In the genomic region with DNA sequence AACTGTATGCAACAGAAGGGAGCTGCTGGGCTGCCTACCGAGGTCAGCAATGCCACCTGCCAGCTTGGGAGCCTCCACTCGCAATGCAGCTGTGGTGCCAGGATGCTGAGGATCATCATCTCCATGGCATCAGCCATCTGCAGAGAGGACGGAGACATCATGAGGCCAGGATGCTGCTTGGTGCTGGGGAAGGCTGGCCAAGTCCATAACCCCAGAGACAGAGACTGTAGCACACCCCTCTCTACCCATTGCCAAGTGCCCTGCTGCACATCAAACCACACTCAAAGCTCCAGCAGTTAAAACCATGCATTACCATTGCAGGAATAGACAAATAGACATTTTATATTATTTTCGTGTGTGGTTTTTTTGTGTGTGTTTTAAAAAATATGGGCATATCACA, we compare ENCODE assay signal across 22 cellular contexts. TPM values are rescaled to one million over a fixed set of nuclear protein-coding genes. Genes with fewer than 3 reads are reported as not detected.
"Had no signal": no experiment of that assay in that cellular context is flagged by ENCODE, and none has a peak within 500 bp of the region (broad histone marks: within the 10 kb centered on the region; RNA-seq: fewer than 3 reads in every experiment).

No MANE protein-coding gene starts in this region.

- ATAC-seq: HepG2, SK-N-SH treated with all-trans-retinoic acid at 6 μM for 48 hours had no signal

- H3K27me3 ChIP-seq: SJCRH30 had no signal

- H3K36me3 ChIP-seq: MG63, SJCRH30 had no signal

- H3K9me3 ChIP-seq: MG63, SJCRH30 had no signal

- DNase-seq: IMR-90, Karpas-422, KG1, MG63, NCI-H1092, NCI-H1105 treated with DMSO at 0.1 percent for 48 hours, NCI-H1417 treated with DMSO at 0.1 percent for 48 hours, NCI-H146, NCI-H1694 treated with DMSO at 0.1 percent for 48 hours, NCI-H1930, NCI-H2081, NCI-H2107, NCI-H2227 treated with DMSO at 0.1 percent for 48 hours, NCI-H526 treated with DMSO at 0.1 percent for 48 hours, NCI-H748 treated with DMSO at 0.1 percent for 48 hours, RPMI8226, SHP77 treated with DMSO at 0.1 percent for 48 hours, SJCRH30 had no signal

- H3K4me1 ChIP-seq: SJCRH30 had no signal

- FAIRE-seq: HepG2, RCC 7860 had no signal

- H3K27ac ChIP-seq: SJCRH30 had no signal

- H3K4me3 ChIP-seq: MG63, SJCRH30 had no signal

RNA-seq across cellular contexts. Expression of a gene that starts 43.5 kb away (rescaled TPM):
- total RNA-seq: HepG2, IMR-90, NCI-H460, SJCRH30 had no signal
- polyA plus RNA-seq: HepG2, IMR-90 had no signal
